Comparison of ENCODE assay signal across 14 cellular contexts in genomic region chr10:116654816-116655215, GRCh38. TPM values are rescaled to one million over a fixed set of nuclear protein-coding genes. Genes with fewer than 3 reads are reported as not detected.
DNase-seq lines count a peak whose midpoint lies in the region; ATAC-seq, FAIRE-seq and TF ChIP-seq lines count a peak whose summit lies in the region.
"Had no signal": no experiment of that assay in that cellular context is flagged by ENCODE, and none has a peak within 500 bp of the region (broad histone marks: within the 10 kb centered on the region; RNA-seq: fewer than 3 reads in every experiment).

No MANE protein-coding gene starts in this region.

- no peaks in the 10 kb centered on the region for H3K27me3 ChIP-seq in pancreas
- H3K27me3 ChIP-seq: Peyer's patch, testis had no signal

- no peaks in the 10 kb centered on the region for H3K9me3 ChIP-seq in pancreas
- H3K9me3 ChIP-seq: Peyer's patch, testis had no signal

- TF ChIP-seq CTCF in cardiac fibroblast (IDR thresholded peaks at IDR 0.05; ENCODE audit: low read depth, low read length): peak; percentile 24
- TF ChIP-seq CTCF in pancreas (IDR thresholded peaks at IDR 0.05): peak in 2 of 4 donors; percentile 29 to 35

- no peaks in the 10 kb centered on the region for H3K36me3 Mint-ChIP-seq in activated T-helper 17 cell treated with anti-CD3 and anti-CD28 coated beads, Interleukin-2, amount 50 U/mL, for 72 hours (ENCODE audit: low read depth)

- H3K27ac Mint-ChIP-seq in activated T-helper 17 cell treated with anti-CD3 and anti-CD28 coated beads, Interleukin-2, amount 50 U/mL, for 72 hours: no peak overlapping the region
- H3K27ac Mint-ChIP-seq: activated CD4-positive, alpha-beta T cell treated with anti-CD3 and anti-CD28 coated beads, Interleukin-2, amount 10 ng/mL, durations not matched to agents 7 days and 5 days had no signal

- peaks cover 8% of the 10 kb centered on the region for H3K9me3 Mint-ChIP-seq in activated T-helper 17 cell treated with anti-CD3 and anti-CD28 coated beads, Interleukin-2, amount 50 U/mL, for 72 hours
- H3K9me3 Mint-ChIP-seq: activated CD4-positive, alpha-beta T cell treated with anti-CD3 and anti-CD28 coated beads, Interleukin-2, amount 10 ng/mL, durations not matched to agents 7 days and 5 days had no signal

- peaks cover 0 to 8% (median 4%) of the 10 kb centered on the region in 3 donors for H3K4me1 ChIP-seq in pancreas
- H3K4me1 ChIP-seq: Peyer's patch, testis had no signal

- no peak overlapping the region for H3K27ac ChIP-seq in pancreas
- H3K27ac ChIP-seq: Peyer's patch, testis had no signal

- no peak for FAIRE-seq in pancreas (lab: Jason Lieb, UNC)
- FAIRE-seq: GM12892 had no signal

- intact Hi-C loops in pancreas (cut with DNase I): no loop called here

- H3K4me1 Mint-ChIP-seq in activated T-helper 17 cell treated with anti-CD3 and anti-CD28 coated beads, Interleukin-2, amount 50 U/mL, for 72 hours: no peaks in the 10 kb centered on the region
- H3K4me1 Mint-ChIP-seq: activated CD4-positive, alpha-beta T cell treated with anti-CD3 and anti-CD28 coated beads, Interleukin-2, amount 10 ng/mL, durations not matched to agents 7 days and 5 days had no signal

- WGBS in pancreas, 2 donors: 17 to 26% methylated on average over 4 of the region's 4 CpGs

- H3K4me3 ChIP-seq in cardiac fibroblast (replicated peaks in 1 of 2; ENCODE audit: low read depth in 2 of 2, low read length in 2 of 2): no peak overlapping the region
- H3K4me3 ChIP-seq in pancreas: no peak overlapping the region
- H3K4me3 ChIP-seq: Peyer's patch, testis had no signal

- DNase-seq in DMS 273 (lab: John Stamatoyannopoulos, UW; ENCODE audit: unreplicated experiment) (peak; percentile 41), DMS 273 treated with DMSO at 0.1 percent for 48 hours (lab: John Stamatoyannopoulos, UW) (no peak), cardiac fibroblast (ENCODE audit: low read depth in 2 of 2) (no peak), pancreas (peak in 3 of 6 donors; percentile 42 to 56 (median 43)), COLO668 (lab: John Stamatoyannopoulos, UW; ENCODE audit: unreplicated experiment) (no peak)
- DNase-seq: 8988T; activated CD4-positive, alpha-beta T cell treated with anti-CD3 and anti-CD28 coated beads, Interleukin-2, amount 10 ng/mL, durations not matched to agents 7 days and 5 days; IMR-90; Peyer's patch; testis had no signal

- H3K27me3 Mint-ChIP-seq in activated T-helper 17 cell treated with anti-CD3 and anti-CD28 coated beads, Interleukin-2, amount 50 U/mL, for 72 hours: peaks cover 28% of the 10 kb centered on the region

- H3K4me3 Mint-ChIP-seq in activated T-helper 17 cell treated with anti-CD3 and anti-CD28 coated beads, Interleukin-2, amount 50 U/mL, for 72 hours: no peak overlapping the region
- H3K4me3 Mint-ChIP-seq: activated CD4-positive, alpha-beta T cell treated with anti-CD3 and anti-CD28 coated beads, Interleukin-2, amount 10 ng/mL, durations not matched to agents 7 days and 5 days had no signal

- peak; percentile 68 for ATAC-seq in HG03520 (IDR thresholded peaks at IDR 0.05; ENCODE audit: unreplicated experiment)
- ATAC-seq in pancreas: peak in 3 of 4 donors; percentile 1 to 8 (median 3)
- ATAC-seq in GM21576 (IDR thresholded peaks at IDR 0.05; ENCODE audit: unreplicated experiment): no peak
- no peak for ATAC-seq in activated T-helper 17 cell treated with anti-CD3 and anti-CD28 coated beads, Interleukin-2, amount 50 U/mL, for 72 hours (replicated peaks)

- H3K36me3 ChIP-seq in pancreas: peaks cover 0 to 2% (median 0%) of the 10 kb centered on the region in 3 donors
- H3K36me3 ChIP-seq: Peyer's patch had no signal

RNA-seq across cellular contexts. Expression of gene PNLIPRP2, which starts 34.1 kb away (rescaled TPM):
- 1,000 to 10,000 TPM in 5 of 6 donors, 100 to 1,000 TPM in 1; 455 to 7,545 (median 2,236) TPM for total RNA-seq in pancreas
- 1,000 to 10,000 TPM; 1,594 to 2,679 TPM for polyA plus RNA-seq in pancreas
- total RNA-seq in activated T-helper 17 cell treated with anti-CD3 and anti-CD28 coated beads, Interleukin-2, amount 50 U/mL, for 72 hours: not detected
- total RNA-seq: activated CD4-positive, alpha-beta T cell treated with anti-CD3 and anti-CD28 coated beads, Interleukin-2, amount 10 ng/mL, durations not matched to agents 7 days and 5 days; IMR-90 had no signal
- polyA plus RNA-seq: IMR-90 had no signal

Comparison
In these comparisons a context has a peak if more than half of its experiments do, and no peak if none do; other contexts are left out.
1. ATAC-seq: peak in HG03520 (single experiment) and pancreas (3 of 4); none in GM21576 (single experiment) and activated T-helper 17 cell treated with anti-CD3 and anti-CD28 coated beads, Interleukin-2, amount 50 U/mL, for 72 hours (single experiment).
2. RNA of gene PNLIPRP2, which starts 34.1 kb away (total RNA-seq): 455 to 7,545 TPM in pancreas; not detected in activated T-helper 17 cell treated with anti-CD3 and anti-CD28 coated beads, Interleukin-2, amount 50 U/mL, for 72 hours; every median in the first group is over 100 times any median in the second.